In genomic region chr14:56119221-56119967, GRCh38 we compare ENCODE assay signal across 8 cellular contexts. TPM values are rescaled to one million over a fixed set of nuclear protein-coding genes. Genes with fewer than 3 reads are reported as not detected.
DNase-seq lines count a peak whose midpoint lies in the region; ATAC-seq and TF ChIP-seq lines count a peak whose summit lies in the region.

No MANE protein-coding gene starts in this region.

- no peaks in the 10 kb centered on the region for H3K9me3 ChIP-seq in endodermal cell (ENCODE audit: control insufficient read depth, low read length)
- no peaks in the 10 kb centered on the region for H3K9me3 ChIP-seq in stomach smooth muscle (ENCODE audit: control insufficient read depth in 2 of 2, low read length in 2 of 2)

- H3K4me1 Mint-ChIP-seq in endodermal cell (peaks cover 15% of the 10 kb centered on the region), memory B cell (peaks cover 20% of the 10 kb centered on the region)

- H3K36me3 Mint-ChIP-seq in endodermal cell (ENCODE audit: low read depth) (no peaks in the 10 kb centered on the region), memory B cell (no peaks in the 10 kb centered on the region)

- H3K4me3 ChIP-seq in endodermal cell (ENCODE audit: low read length): peak overlapping the region; percentile 80
- H3K4me3 ChIP-seq in stomach smooth muscle (ENCODE audit: low read length in 2 of 2): peak overlapping the region; percentile 77 to 81

- H3K27me3 Mint-ChIP-seq in endodermal cell (ENCODE audit: insufficient read depth) (peaks cover 49% of the 10 kb centered on the region), memory B cell (peaks cover 6% of the 10 kb centered on the region)

- H3K4me3 Mint-ChIP-seq in endodermal cell (peak overlapping the region; percentile 76), memory B cell (peak overlapping the region; percentile 76)

- H3K9ac ChIP-seq in endodermal cell (ENCODE audit: extremely low read depth, low read length, poor library complexity, severe bottlenecking): peak overlapping the region; percentile 33
- peak overlapping the region; percentile 57 to 60 for H3K9ac ChIP-seq in stomach smooth muscle (ENCODE audit: low read length in 2 of 2)

- H3K36me3 ChIP-seq in endodermal cell (ENCODE audit: control insufficient read depth, insufficient read depth, low read length): no peaks in the 10 kb centered on the region
- no peaks in the 10 kb centered on the region for H3K36me3 ChIP-seq in stomach smooth muscle (ENCODE audit: control insufficient read depth in 2 of 2, insufficient read depth in 2 of 2, low read length in 2 of 2)

- H3K4me1 ChIP-seq in endodermal cell (ENCODE audit: control insufficient read depth, insufficient read depth, low read length) (no peaks in the 10 kb centered on the region), stomach smooth muscle (ENCODE audit: control insufficient read depth, insufficient read depth, low read length) (peaks cover 4% of the 10 kb centered on the region)

- no peaks in the 10 kb centered on the region for H3K9me3 Mint-ChIP-seq in endodermal cell
- H3K9me3 Mint-ChIP-seq in memory B cell: no peaks in the 10 kb centered on the region

- H3K27me3 ChIP-seq in endodermal cell (ENCODE audit: control insufficient read depth, insufficient read depth, low read length, poor library complexity, severe bottlenecking) (peaks cover 43% of the 10 kb centered on the region), stomach smooth muscle (ENCODE audit: control insufficient read depth in 1 of 2, insufficient read depth in 2 of 2, low read length in 2 of 2) (no peaks in the 10 kb centered on the region)

- DNase-seq in AG20443 (ENCODE audit: low spot score) (peak; percentile 64), NCI-H1092 treated with DMSO at 0.1 percent for 48 hours (lab: John Stamatoyannopoulos, UW) (peak; percentile 66), endodermal cell (peak; percentile 79), memory B cell (ENCODE audit: low spot score in 2 of 2) (peak in 1 of 2 donors; percentile 35), H4 (ENCODE audit: low spot score) (no peak)
- DNase-seq in activated CD4-positive, alpha-beta T cell treated with anti-CD3 and anti-CD28 coated beads, Interleukin-2, amount 50 U/mL, for 1 hour: peak; percentile 26

- ATAC-seq in GM19351 (IDR thresholded peaks at IDR 0.05; ENCODE audit: unreplicated experiment): peak; percentile 26
- ATAC-seq in memory B cell (ENCODE audit: low read depth): no peak

- H3K27ac ChIP-seq in endodermal cell (ENCODE audit: low read depth, low read length) (no peak overlapping the region), stomach smooth muscle (ENCODE audit: low read length) (no peak overlapping the region)

- H3K27ac Mint-ChIP-seq in endodermal cell: no peak overlapping the region
- peak overlapping the region; percentile 24 for H3K27ac Mint-ChIP-seq in memory B cell

- TF ChIP-seq CTCF in endodermal cell (conservative IDR thresholded peaks at IDR 0.05): no peak

- WGBS in endodermal cell (ENCODE audit: insufficient coverage in 1 of 2, insufficient read length in 1 of 2), 2 experiments: 0% methylated on average over 4 to 49 of the region's 49 CpGs

RNA-seq across cellular contexts. Expression of gene PELI2, which starts 1.2 kb away (rescaled TPM):
- total RNA-seq in endodermal cell: 1 to 10 TPM; 5.9 to 8.1 TPM
- 12.1 TPM for polyA plus RNA-seq in endodermal cell (2013, experiment 1 of 2)
- 9.9 TPM for polyA plus RNA-seq in endodermal cell (2013, experiment 2 of 2)
- 4.8 and 5.1 TPM in 2 replicates for total RNA-seq in H4 (2014; rRNA removed; shearing (Covaris generic))
